17 cellular contexts compared by ENCODE assay signal in the genomic region with DNA sequence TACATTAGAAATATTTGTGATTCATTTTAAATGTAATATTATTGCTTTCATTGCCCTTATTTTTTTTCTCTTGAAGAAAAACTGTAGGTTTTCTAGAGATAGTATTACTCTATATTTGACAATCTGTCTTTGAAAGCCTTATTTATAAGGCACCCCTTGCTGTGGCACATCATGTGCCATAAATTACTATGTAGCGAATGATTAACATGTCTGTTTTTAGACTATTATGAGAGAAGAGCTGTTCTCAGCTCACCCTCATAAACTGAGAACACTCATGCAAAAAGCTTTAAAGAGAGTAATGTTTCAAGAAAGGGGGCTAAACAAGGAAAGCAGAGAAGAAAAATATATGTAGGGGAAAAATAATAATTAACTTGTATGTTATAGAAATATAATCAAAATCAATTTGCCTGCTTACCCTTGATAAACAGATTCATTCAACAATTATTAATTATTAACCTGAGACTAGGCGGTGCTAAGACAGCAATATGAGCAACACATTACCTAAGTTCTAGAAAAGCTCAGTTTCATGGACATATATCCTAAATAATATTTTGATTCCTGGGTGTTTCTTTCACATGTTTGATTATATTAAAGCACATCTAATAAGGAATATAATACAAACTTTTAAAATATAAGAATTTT.
"Had no signal": no experiment of that assay in that cellular context is flagged by ENCODE, and none has a peak within 500 bp of the region (broad histone marks: within the 10 kb centered on the region; RNA-seq: fewer than 3 reads in every experiment).

No MANE protein-coding gene starts in this region.

- ATAC-seq: activated T-helper 17 cell treated with anti-CD3 and anti-CD28 coated beads, Interleukin-2, amount 50 U/mL, for 72 hours; left colon; stimulated activated naive CD8-positive, alpha-beta T cell treated with anti-CD3 and anti-CD28 coated beads, Interleukin-15, amount 100 ng/mL, for 72 hours; upper lobe of right lung; WTC11 had no signal

- H3K4me1 ChIP-seq: adrenal gland, testis, upper lobe of right lung had no signal

- H3K9me3 ChIP-seq: adrenal gland, testis, upper lobe of right lung had no signal

- H3K27me3 ChIP-seq: adrenal gland, testis, upper lobe of right lung had no signal

- H3K4me3 ChIP-seq: adrenal gland, coronary artery, testis, upper lobe of right lung had no signal

- DNase-seq: activated CD4-positive, alpha-beta T cell treated with anti-CD3 and anti-CD28 coated beads for 48 hours; activated CD8-positive, alpha-beta memory T cell treated with anti-CD3 and anti-CD28 coated beads for 24 hours; activated naive CD4-positive, alpha-beta T cell treated with anti-CD3 and anti-CD28 coated beads, Interleukin-2, amount 10 ng/mL, durations not matched to agents 7 days and 5 days; activated T-cell treated with anti-CD3 and anti-CD28 coated beads for 4 hours; adrenal gland; central memory CD4-positive, alpha-beta T cell; effector CD4-positive, alpha-beta T cell; hippocampal formation; left colon; stimulated activated CD4-positive, alpha-beta T cell treated with anti-CD3 and anti-CD28 coated beads, Interleukin-15, amount 100 ng/mL, for 24 hours; stimulated activated CD4-positive, alpha-beta T cell treated with anti-CD3 and anti-CD28 coated beads, Interleukin-4, amount 100 ng/mL, for 24 hours; stimulated activated naive CD8-positive, alpha-beta T cell treated with anti-CD3 and anti-CD28 coated beads, Interleukin-15, amount 100 ng/mL, for 72 hours; testis; upper lobe of right lung had no signal

- H3K27ac ChIP-seq: adrenal gland, coronary artery, testis, upper lobe of right lung had no signal
